8 cellular contexts compared by ENCODE assay signal in genomic region chr19:42422576-42423461, GRCh38. TPM values are rescaled to one million over a fixed set of nuclear protein-coding genes. Genes with fewer than 3 reads are reported as not detected.
DNase-seq lines count a peak whose midpoint lies in the region; ATAC-seq and TF ChIP-seq lines count a peak whose summit lies in the region.

No MANE protein-coding gene starts in this region.

- H3K27me3 ChIP-seq in SJSA1 (replicated peaks) (no peaks in the 10 kb centered on the region), adrenal gland (no peaks in the 10 kb centered on the region), skeletal muscle tissue (ENCODE audit: control insufficient read depth in 3 of 3, insufficient read depth in 3 of 3, low read length in 3 of 3) (peaks cover 4 to 29% (median 25%) of the 10 kb centered on the region in 3 donors)

- H3K27ac ChIP-seq in SJSA1 (no peak overlapping the region), adrenal gland (peak overlapping the region; percentile 88 to 94 (median 92)), skeletal muscle tissue (ENCODE audit: low read depth, low read length) (peak overlapping the region; percentile 58)

- peak; percentile 35 for DNase-seq in SKM-1 treated with dmso at 0.1 percent for 144 hours (lab: John Stamatoyannopoulos, UW; ENCODE audit: unreplicated experiment)
- no peak for DNase-seq in SKM-1 (lab: John Stamatoyannopoulos, UW; ENCODE audit: unreplicated experiment)
- DNase-seq in SJSA1 (ENCODE audit: low read depth in 1 of 2, low spot score in 2 of 2), result peak; percentile 18 to 52
- DNase-seq in adrenal gland, result peak in 4 of 7 donors; percentile 34 to 70 (median 58)
- DNase-seq in hypothalamus (lab: John Stamatoyannopoulos, UW), result peak in 27 of 51 donors; percentile 27 to 94 (median 74)
- DNase-seq in HuH-7.5 (ENCODE audit: low spot score), result no peak

- H3K4me1 ChIP-seq in SJSA1 (replicated peaks) (peaks cover 18% of the 10 kb centered on the region), adrenal gland (replicated peaks in 1 of 2) (peaks cover 29 to 45% of the 10 kb centered on the region in 2 donors), skeletal muscle tissue (ENCODE audit: control insufficient read depth in 3 of 3, insufficient read depth in 3 of 3, low read length in 3 of 3) (peaks cover 22 to 43% (median 41%) of the 10 kb centered on the region in 3 donors)

- H3K9me3 ChIP-seq in SJSA1 (replicated peaks), result no peaks in the 10 kb centered on the region
- no peaks in the 10 kb centered on the region for H3K9me3 ChIP-seq in adrenal gland (replicated peaks in 1 of 3)
- H3K9me3 ChIP-seq in skeletal muscle tissue (ENCODE audit: control insufficient read depth in 3 of 3, low read length in 3 of 3), result no peaks in the 10 kb centered on the region

- ATAC-seq in HG03108 (IDR thresholded peaks at IDR 0.05; ENCODE audit: unreplicated experiment), result peak; percentile 34

- H3K9ac ChIP-seq in skeletal muscle tissue (ENCODE audit: low read depth in 1 of 3, low read length in 3 of 3), result peak overlapping the region; percentile 59 to 74 (median 70)

- intact Hi-C loops in adrenal gland (cut with DNase I), result no loop called here

- H3K36me3 ChIP-seq in SJSA1 (peaks cover 3% of the 10 kb centered on the region; the same call in 1 of the 2 replicates), adrenal gland (replicated peaks in 1 of 2) (no peaks in the 10 kb centered on the region), skeletal muscle tissue (ENCODE audit: control insufficient read depth in 3 of 3, insufficient read depth in 3 of 3, low read length in 3 of 3) (no peaks in the 10 kb centered on the region)

- TF ChIP-seq CTCF in adrenal gland (IDR thresholded peaks at IDR 0.05), result no peak

- TF ChIP-seq POLR2A in adrenal gland (IDR thresholded peaks at IDR 0.05), result peak in 1 of 2 donors; percentile 9

- 2 to 5% (median 3%) methylated on average over 24 to 43 of the region's 43 CpGs for WGBS in adrenal gland, 4 donors

- peak overlapping the region; percentile 62 for H3K4me3 ChIP-seq in SJSA1
- H3K4me3 ChIP-seq in adrenal gland, result peak overlapping the region; percentile 22 to 69 (median 46)
- peak overlapping the region; percentile 74 to 87 (median 75) for H3K4me3 ChIP-seq in skeletal muscle tissue (ENCODE audit: low read length in 3 of 3)

RNA-seq across cellular contexts. Expression of gene LIPE, which starts 4.4 kb away (rescaled TPM):
- 3.3 and 7.9 TPM in 2 replicates for total RNA-seq in SJSA1 (2014; rRNA removed; shearing (Covaris generic))
- total RNA-seq in adrenal gland (100 to 1,000 TPM in 1 of 8 donors, 10 to 100 TPM in 7; 11.2 to 230 (median 43.3) TPM), skeletal muscle tissue (8.9 TPM)
- polyA plus RNA-seq in adrenal gland, result 100 to 1,000 TPM in 1 of 3 donors, 10 to 100 TPM in 2; 29.9 to 204 (median 68.6) TPM

RNA-seq across cellular contexts. Expression of gene CXCL17, which starts 19.9 kb away (rescaled TPM):
- not detected in 2 replicates for total RNA-seq in SJSA1 (2014; rRNA removed; shearing (Covaris generic))
- total RNA-seq in adrenal gland (under 1 TPM in 2 of 8 donors, not detected in 6; 0.34 to 0.50 TPM), skeletal muscle tissue (not detected)
- polyA plus RNA-seq in adrenal gland, result under 1 TPM in 1 of 3 donors, not detected in 2; 0.27 TPM

RNA-seq across cellular contexts. Expression of gene CNFN, which starts 32.7 kb away (rescaled TPM):
- not detected in 2 replicates for total RNA-seq in SJSA1 (2014; rRNA removed; shearing (Covaris generic))
- total RNA-seq in adrenal gland (1 to 10 TPM in 6 of 8 donors, not detected in 2; 2.3 to 4.7 (median 3.5) TPM), skeletal muscle tissue (not detected)
- 10 to 100 TPM in 1 of 3 donors, 1 to 10 TPM in 2; 1.2 to 20.9 (median 7.4) TPM for polyA plus RNA-seq in adrenal gland

Comparison
In these comparisons a context has a peak if more than half of its experiments do, and no peak if none do; other contexts are left out.
1. DNase-seq: peak in SKM-1 treated with dmso at 0.1 percent for 144 hours (single experiment), SJSA1 (2 of 2), adrenal gland (4 of 7) and hypothalamus (27 of 51); none in SKM-1 (single experiment) and HuH-7.5 (single experiment).
2. Peak in every context shown above with its lines, with median percentiles within 50 percentile points of each other: H3K4me3 ChIP-seq.